In the genomic region with DNA sequence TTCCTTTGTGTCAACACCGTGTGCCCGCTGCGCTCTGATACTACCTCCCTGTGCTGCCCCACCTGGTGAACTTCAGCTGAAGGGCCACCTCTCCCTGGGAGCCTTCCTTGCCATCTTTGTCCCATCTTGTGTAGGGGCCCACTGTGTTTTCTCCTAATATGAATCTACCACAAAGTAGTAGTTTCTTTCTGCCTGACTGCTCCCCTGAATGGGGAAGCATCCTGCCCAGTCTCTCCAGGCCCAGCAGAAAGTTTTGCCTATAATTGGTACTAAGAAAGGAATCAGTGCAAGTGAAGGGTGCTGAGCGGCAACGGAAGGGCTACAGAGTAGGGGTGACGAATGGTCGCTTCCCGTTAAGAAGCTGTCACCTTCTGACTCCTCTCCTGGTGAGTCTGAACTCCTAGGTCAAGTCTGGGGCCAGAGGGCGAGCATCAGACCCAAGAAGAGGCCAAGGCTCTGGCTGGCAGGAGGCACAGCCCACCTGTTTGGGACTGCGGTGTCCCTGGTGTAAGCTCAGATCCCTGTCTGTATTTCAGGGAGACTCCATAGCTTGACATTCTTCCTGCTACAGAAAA, we compare ENCODE assay signal across 11 cellular contexts. TPM values are rescaled to one million over a fixed set of nuclear protein-coding genes. Genes with fewer than 3 reads are reported as not detected.
DNase-seq lines count a peak whose midpoint lies in the region; ATAC-seq and TF ChIP-seq lines count a peak whose summit lies in the region.
"Had no signal": no experiment of that assay in that cellular context is flagged by ENCODE, and none has a peak within 500 bp of the region (broad histone marks: within the 10 kb centered on the region; RNA-seq: fewer than 3 reads in every experiment).

No MANE protein-coding gene starts in this region.

- intact Hi-C loops in MCF 10A (cut with micrococcal nuclease) = no loop called here
- intact Hi-C loops in mammary epithelial cell (cut with micrococcal nuclease) = loop anchor here (1.0 kb wide), 2 partner anchors 9 to 14 kb away; no protein-coding TSS in a partner anchor
- intact Hi-C loops in upper lobe of right lung (cut with DNase I) = no loop called here

- no peaks in the 10 kb centered on the region for H4K20me1 ChIP-seq in mammary epithelial cell (ENCODE audit: insufficient read depth, low read length)
- no peaks in the 10 kb centered on the region for H4K20me1 ChIP-seq in Karpas-422 (ENCODE audit: insufficient read depth, low read depth, low read length)

- TF ChIP-seq CTCF in MCF 10A (IDR thresholded peaks at IDR 0.05; ENCODE audit: unreplicated experiment) (peak; percentile 5), mammary epithelial cell (conservative IDR thresholded peaks at IDR 0.05 in 1 of 2, IDR thresholded peaks at IDR 0.05 in 1 of 2; ENCODE audit: extremely low read depth in 1 of 2, insufficient read depth in 1 of 2, low read depth in 1 of 2, low read length in 2 of 2) (no peak), nephron (IDR thresholded peaks at IDR 0.05; ENCODE audit: unreplicated experiment in 3 of 3) (no peak), upper lobe of right lung (IDR thresholded peaks at IDR 0.05) (no peak)

- H3K27ac Mint-ChIP-seq in MCF 10A (ENCODE audit: low read depth, unreplicated experiment) = peak overlapping the region; percentile 36
- peak overlapping the region; percentile 79 to 97 (median 94) for H3K27ac Mint-ChIP-seq in nephron
- H3K27ac Mint-ChIP-seq: activated naive CD4-positive, alpha-beta T cell treated with anti-CD3 and anti-CD28 coated beads, Interleukin-2, amount 50 U/mL, for 72 hours had no signal

- H3K9ac ChIP-seq in mammary epithelial cell (ENCODE audit: insufficient read depth, low read length) (no peak overlapping the region), Karpas-422 (ENCODE audit: low read length) (no peak overlapping the region)

- H3K36me3 Mint-ChIP-seq in MCF 10A (ENCODE audit: insufficient read depth, unreplicated experiment) = no peaks in the 10 kb centered on the region
- H3K36me3 Mint-ChIP-seq in nephron (ENCODE audit: low read depth) = no peaks in the 10 kb centered on the region
- H3K36me3 Mint-ChIP-seq: activated naive CD4-positive, alpha-beta T cell treated with anti-CD3 and anti-CD28 coated beads, Interleukin-2, amount 50 U/mL, for 72 hours had no signal

- dilution Hi-C loops in mammary epithelial cell (cut with HindIII; ENCODE audit: low sequenced_read_pairs) = no loop called here

- no peak overlapping the region for H2AFZ ChIP-seq in mammary epithelial cell (ENCODE audit: low read depth, low read length)
- H2AFZ ChIP-seq in Karpas-422 (ENCODE audit: low read length) = no peak overlapping the region

- H3K4me1 Mint-ChIP-seq in MCF 10A (ENCODE audit: insufficient read depth, unreplicated experiment) (peaks cover 38% of the 10 kb centered on the region), nephron (peaks cover 30% of the 10 kb centered on the region)

- 97% methylated on average over 10 of the region's 10 CpGs for WGBS in mammary epithelial cell (ENCODE audit: low coverage, missing lambda C conversion rate)
- 75 to 87% methylated on average over 10 of the region's 10 CpGs for WGBS in esophagus, 2 donors

- in situ Hi-C loops in mammary epithelial cell (cut with MboI; ENCODE audit: low sequenced_read_pairs in 2 of 2) = no loop called here

- ATAC-seq in upper lobe of right lung = no peak
- no peak for ATAC-seq in GM18498 (IDR thresholded peaks at IDR 0.05; ENCODE audit: unreplicated experiment)
- no peak for ATAC-seq in GM21737 (IDR thresholded peaks at IDR 0.05; ENCODE audit: unreplicated experiment)
- ATAC-seq: activated naive CD4-positive, alpha-beta T cell treated with anti-CD3 and anti-CD28 coated beads, Interleukin-2, amount 50 U/mL, for 72 hours had no signal

- H3K4me2 ChIP-seq in mammary epithelial cell (ENCODE audit: insufficient read depth, low read depth, low read length) (no peak overlapping the region), Karpas-422 (ENCODE audit: low read depth, low read length, poor library complexity, severe bottlenecking) (no peak overlapping the region)

- POLR2A ChIA-PET in MCF 10A (lab: Yijun Ruan, JAX) = interaction anchor here (0.7 to 4.8 kb wide), 9 partner anchors 9 to 332 kb away, joined by 3 to 44 read pairs (median 7); partner anchors contain the start of gene WWC1

- H3K4me3 Mint-ChIP-seq in MCF 10A (ENCODE audit: unreplicated experiment) (peak overlapping the region; percentile 6), nephron (no peak overlapping the region)

- no peaks in the 10 kb centered on the region for H3K9me2 ChIP-seq in Karpas-422 (replicated peaks; ENCODE audit: insufficient read depth, low read length)

- H3K27ac ChIP-seq in mammary epithelial cell (ENCODE audit: insufficient read depth, low read depth, low read length) = no peak overlapping the region
- H3K27ac ChIP-seq in esophagus (ENCODE audit: low read depth in 2 of 2, low read length in 1 of 2) = peak overlapping the region; percentile 62 to 84
- peak overlapping the region; percentile 75 for H3K27ac ChIP-seq in upper lobe of right lung
- no peak overlapping the region for H3K27ac ChIP-seq in Karpas-422 (ENCODE audit: low read length)

- no peaks in the 10 kb centered on the region for H3K9me3 Mint-ChIP-seq in MCF 10A (ENCODE audit: unreplicated experiment)
- H3K9me3 Mint-ChIP-seq in nephron = no peaks in the 10 kb centered on the region
- H3K9me3 Mint-ChIP-seq: activated naive CD4-positive, alpha-beta T cell treated with anti-CD3 and anti-CD28 coated beads, Interleukin-2, amount 50 U/mL, for 72 hours had no signal

- CTCF ChIA-PET in MCF 10A (lab: Yijun Ruan, JAX) (interaction anchor here (0.7 to 2.2 kb wide), 18 partner anchors 9 to 1329 kb away, joined by 3 to 16 read pairs (median 3); no protein-coding TSS in a partner anchor), mammary epithelial cell (lab: Charles Lee; ENCODE audit: low non-redundant PET) (no interaction called here)

- H3K27me3 Mint-ChIP-seq in MCF 10A (ENCODE audit: insufficient read depth, unreplicated experiment) (no peaks in the 10 kb centered on the region), nephron (ENCODE audit: low read depth) (peaks cover 9% of the 10 kb centered on the region)

- H3K36me3 ChIP-seq in mammary epithelial cell (ENCODE audit: insufficient read depth, low read length) = no peaks in the 10 kb centered on the region
- H3K36me3 ChIP-seq in esophagus (ENCODE audit: control insufficient read depth in 2 of 2, insufficient read depth in 2 of 2, low read length in 1 of 2) = no peaks in the 10 kb centered on the region
- no peaks in the 10 kb centered on the region for H3K36me3 ChIP-seq in upper lobe of right lung
- no peaks in the 10 kb centered on the region for H3K36me3 ChIP-seq in Karpas-422 (ENCODE audit: insufficient read depth, low read length)

- H3K9me3 ChIP-seq in mammary epithelial cell (replicated peaks; ENCODE audit: insufficient read depth, low read length) (no peaks in the 10 kb centered on the region), esophagus (ENCODE audit: control insufficient read depth in 2 of 2, insufficient read depth in 1 of 2, low read depth in 1 of 2, low read length in 1 of 2) (no peaks in the 10 kb centered on the region), upper lobe of right lung (no peaks in the 10 kb centered on the region), Karpas-422 (ENCODE audit: low read length) (no peaks in the 10 kb centered on the region)

- DNase-seq in MCF 10A (ENCODE audit: unreplicated experiment) (no peak), mammary epithelial cell (no peak), upper lobe of right lung (no peak), Karpas-422 (no peak)
- DNase-seq: NCI-H1048, Right ventricle myocardium superior had no signal

- BruUV-seq in MCF 10A (replicated peaks; lab: Mats Ljungman, UMichigan) (no TSS peak), mammary epithelial cell (replicated peaks; lab: Mats Ljungman, UMichigan) (no TSS peak)

- H3K27me3 ChIP-seq in mammary epithelial cell (ENCODE audit: insufficient read depth, low read length) (no peaks in the 10 kb centered on the region), esophagus (ENCODE audit: control insufficient read depth in 1 of 2, insufficient read depth in 2 of 2, low read length in 2 of 2) (no peaks in the 10 kb centered on the region), upper lobe of right lung (no peaks in the 10 kb centered on the region), Karpas-422 (ENCODE audit: low read length) (no peaks in the 10 kb centered on the region)

- H3K4me3 ChIP-seq in mammary epithelial cell (replicated peaks in 1 of 3; ENCODE audit: insufficient read depth in 1 of 3, low read depth in 2 of 3, low read length in 3 of 3) (no peak overlapping the region), esophagus (ENCODE audit: low read depth in 1 of 2, low read length in 2 of 2) (no peak overlapping the region), upper lobe of right lung (no peak overlapping the region), Karpas-422 (ENCODE audit: low read length) (no peak overlapping the region)

- H3K79me2 ChIP-seq in mammary epithelial cell (ENCODE audit: insufficient read depth, low read length) = peaks cover 47% of the 10 kb centered on the region
- H3K79me2 ChIP-seq in Karpas-422 (ENCODE audit: low read length) = no peaks in the 10 kb centered on the region

- H3K4me1 ChIP-seq in mammary epithelial cell (ENCODE audit: insufficient read depth, low read length) (peaks cover 36% of the 10 kb centered on the region), esophagus (ENCODE audit: control insufficient read depth in 2 of 2, insufficient read depth in 2 of 2, low read length in 1 of 2) (peaks cover 0 to 15% of the 10 kb centered on the region in 2 donors), upper lobe of right lung (peaks cover 16% of the 10 kb centered on the region), Karpas-422 (ENCODE audit: low read length) (no peaks in the 10 kb centered on the region)

RNA-seq across cellular contexts. Expression of gene WWC1, which starts 24.1 kb away (rescaled TPM):
- 27.8 and 47.0 TPM in 2 replicates for total RNA-seq in MCF 10A (2022)
- 10 to 100 TPM; 17.8 to 32.0 TPM for total RNA-seq in mammary epithelial cell
- 14.0 TPM for polyA plus RNA-seq in mammary epithelial cell
- polyA minus RNA-seq in mammary epithelial cell = 78.6 TPM
- 10 to 100 TPM; 21.7 to 55.2 TPM for polyA plus RNA-seq in esophagus
- total RNA-seq in upper lobe of right lung = 94.2 TPM
- total RNA-seq in Karpas-422 (2014; rRNA removed; shearing (Covaris generic); ENCODE audit: low replicate concordance) = not detected in 2 replicates

Comparison
In these comparisons a context has a peak if more than half of its experiments do, and no peak if none do; other contexts are left out.
1. H3K27ac ChIP-seq: peak in esophagus (2 of 2) and upper lobe of right lung (single experiment); none in mammary epithelial cell (single experiment) and Karpas-422 (single experiment).
2. RNA of gene WWC1, which starts 24.1 kb away (total RNA-seq): 94.2 TPM in upper lobe of right lung (single experiment), 27.8 to 47.0 TPM in MCF 10A and 17.8 to 32.0 TPM in mammary epithelial cell; not detected in Karpas-422; every median in the first group is over 10 times any median in the second.